In genomic region chr14:90416649-90417237, GRCh38 we compare ENCODE assay signal across 33 cellular contexts. TPM values are rescaled to one million over a fixed set of nuclear protein-coding genes. Genes with fewer than 3 reads are reported as not detected.
DNase-seq lines count a peak whose midpoint lies in the region; ATAC-seq, FAIRE-seq and TF ChIP-seq lines count a peak whose summit lies in the region.
"Had no signal": no experiment of that assay in that cellular context is flagged by ENCODE, and none has a peak within 500 bp of the region (broad histone marks: within the 10 kb centered on the region; RNA-seq: fewer than 3 reads in every experiment).

No MANE protein-coding gene starts in this region.

- H3K14ac ChIP-seq in IMR-90 (replicated peaks; ENCODE audit: low read depth, low read length): 0 out of 2 replicates have a peak overlapping the region, but pooled peaks have one; percentile 55
- H3K14ac ChIP-seq in H1 (ENCODE audit: insufficient read length): no peak overlapping the region

- H3K9me3 ChIP-seq in IMR-90 (ENCODE audit: control insufficient read depth, insufficient read depth, low read length) (no peaks in the 10 kb centered on the region), H1 (ENCODE audit: insufficient read depth in 2 of 2, low read depth in 1 of 2, low read length in 1 of 2) (0 out of 4 replicates have a peak, but pooled peaks cover 0 to 7% of the 10 kb centered on the region in 2 experiments), osteoblast (ENCODE audit: low read depth, low read length) (no peaks in the 10 kb centered on the region)
- H3K9me3 ChIP-seq: colonic mucosa, gastroesophageal sphincter, HAP-1, tibial artery had no signal

- no peak overlapping the region for H2BK120ac ChIP-seq in IMR-90 (ENCODE audit: low read depth, low read length)
- H2BK120ac ChIP-seq in H1 (replicated peaks; ENCODE audit: low read depth, low read length): no peak overlapping the region

- H2AFZ ChIP-seq in IMR-90 (replicated peaks; ENCODE audit: low read length, poor library complexity) (peak overlapping the region; percentile 53), H1 (ENCODE audit: low read length) (no peak overlapping the region), osteoblast (ENCODE audit: low read length) (peak overlapping the region; percentile 20)
- H2AFZ ChIP-seq: hepatocyte had no signal

- dilution Hi-C loops in IMR-90 (cut with HindIII; ENCODE audit: low sequenced_read_pairs, unreplicated experiment): no loop called here

- TF ChIP-seq EP300 in H1 (IDR thresholded peaks at IDR 0.05; ENCODE audit: borderline replicate concordance in 1 of 2, low read depth in 2 of 2, low read length in 2 of 2): no peak

- H3K36me3 ChIP-seq in IMR-90 (ENCODE audit: control insufficient read depth, insufficient read depth, low read length) (no peaks in the 10 kb centered on the region), H1 (ENCODE audit: control insufficient read depth in 2 of 4, insufficient read depth in 4 of 4, low read length in 3 of 4) (no peaks in the 10 kb centered on the region), osteoblast (ENCODE audit: insufficient read depth, low read length) (no peaks in the 10 kb centered on the region)
- H3K36me3 ChIP-seq: colonic mucosa, gastroesophageal sphincter, HAP-1, tibial artery had no signal

- H2AK5ac ChIP-seq in IMR-90 (ENCODE audit: low read depth, low read length): no peak overlapping the region
- no peak overlapping the region for H2AK5ac ChIP-seq in H1 (ENCODE audit: low read depth, low read length)

- no peaks in the 10 kb centered on the region for H3K9me3 Mint-ChIP-seq in activated T-helper 1 cell treated with anti-CD3 and anti-CD28 coated beads, Interleukin-12 subunit alpha, Interleukin-12 subunit beta, Interleukin-2, Interleukin-4 antibody, amounts not matched to agents 30 ng/mL and 10 ng/mL and 1 ng/mL, durations not matched to agents 14 hours and 24 hours and 36 hours
- H3K9me3 Mint-ChIP-seq: activated naive CD4-positive, alpha-beta T cell treated with anti-CD3 and anti-CD28 coated beads, Interleukin-2, amount 50 U/mL, for 72 hours; activated T-helper 17 cell treated with anti-CD3 and anti-CD28 coated beads, Interleukin-2, amount 50 U/mL, for 72 hours; stimulated activated naive CD8-positive, alpha-beta T cell treated with anti-CD3 and anti-CD28 coated beads, Interleukin-15, amount 100 ng/mL, for 72 hours; T-helper 1 cell treated with Interleukin-12 subunit alpha and Interleukin-12 subunit beta and Interleukin-4 antibody, amounts not matched to agents 30 μg/mL and 1 μg/mL, for 36 hours had no signal

- H3K56ac ChIP-seq in IMR-90 (ENCODE audit: extremely low read depth, insufficient read depth, low read length) (no peak overlapping the region), H1 (replicated peaks; ENCODE audit: insufficient read length, low read depth, low read length) (no peak overlapping the region)

- WGBS in IMR-90 (ENCODE audit: extremely low coverage in 2 of 2, insufficient read length in 1 of 2), 2 experiments: 60% methylated on average over 1 of the region's 9 CpGs; no CpG with 5 or more reads in 1 of the 2 experiments
- WGBS in H1 (ENCODE audit: extremely low coverage in 1 of 2, insufficient coverage in 1 of 2, insufficient read length in 1 of 2, insufficient replicate concordance in 2 of 2, low coverage in 1 of 2, low lambda C conversion rate in 2 of 2, missing lambda C conversion rate in 1 of 2), 2 experiments: 76% methylated on average over 9 of the region's 9 CpGs; no CpG with 5 or more reads in 1 of the 2 experiments

- H3K4me3 Mint-ChIP-seq in activated T-helper 1 cell treated with anti-CD3 and anti-CD28 coated beads, Interleukin-12 subunit alpha, Interleukin-12 subunit beta, Interleukin-2, Interleukin-4 antibody, amounts not matched to agents 30 ng/mL and 10 ng/mL and 1 ng/mL, durations not matched to agents 14 hours and 24 hours and 36 hours: no peak overlapping the region
- H3K4me3 Mint-ChIP-seq: activated T-helper 17 cell treated with anti-CD3 and anti-CD28 coated beads, Interleukin-2, amount 50 U/mL, for 72 hours; B cell; endodermal cell; naive B cell; stimulated activated naive CD8-positive, alpha-beta T cell treated with anti-CD3 and anti-CD28 coated beads, Interleukin-15, amount 100 ng/mL, for 72 hours; T-helper 1 cell treated with Interleukin-12 subunit alpha and Interleukin-12 subunit beta and Interleukin-4 antibody, amounts not matched to agents 30 μg/mL and 1 μg/mL, for 36 hours had no signal

- H2BK15ac ChIP-seq in IMR-90 (ENCODE audit: low read depth, low read length) (0 out of 3 replicates have a peak overlapping the region, but pooled peaks have one; percentile 13), H1 (ENCODE audit: low read length) (no peak overlapping the region)

- no peak overlapping the region for H4K8ac ChIP-seq in IMR-90 (ENCODE audit: low read depth in 2 of 2, low read length in 2 of 2)
- no peak overlapping the region for H4K8ac ChIP-seq in H1 (ENCODE audit: extremely low read depth, insufficient read depth, low read length)

- peaks cover 3% of the 10 kb centered on the region; the same call in 1 of the 2 replicates for H3K9me1 ChIP-seq in IMR-90 (ENCODE audit: insufficient read depth, low read length)

- no peaks in the 10 kb centered on the region for H3K79me1 ChIP-seq in IMR-90 (ENCODE audit: low read depth in 1 of 2, low read length in 2 of 2)
- no peaks in the 10 kb centered on the region for H3K79me1 ChIP-seq in H1 (ENCODE audit: low read depth, low read length)

- DNase-seq in NCI-H2227 (lab: John Stamatoyannopoulos, UW; ENCODE audit: unreplicated experiment) (peak; percentile 26), NCI-H2227 treated with DMSO at 0.1 percent for 48 hours (lab: John Stamatoyannopoulos, UW) (no peak), IMR-90 (no peak), H1 (ENCODE audit: low read depth in 1 of 2, low spot score in 2 of 2) (no peak), osteoblast (ENCODE audit: insufficient read length, low spot score, missing footprints) (no peak), amniotic stem cell (lab: John Stamatoyannopoulos, UW) (no peak)
- DNase-seq in activated T-helper 1 cell treated with anti-CD3 and anti-CD28 coated beads, Interleukin-12 subunit alpha, Interleukin-12 subunit beta, Interleukin-2, Interleukin-4 antibody, amounts not matched to agents 30 ng/mL and 10 ng/mL and 1 ng/mL, durations not matched to agents 14 hours and 24 hours and 36 hours (ENCODE audit: low spot score): no peak
- DNase-seq: activated CD4-positive, alpha-beta T cell treated with anti-CD3 and anti-CD28 coated beads, Interleukin-2, amount 50 U/mL, for 48 hours; anterior cingulate cortex; colonic mucosa; endodermal cell; left colon; mesendoderm; naive B cell; NCI-H146; NCI-H526 treated with DMSO at 0.1 percent for 48 hours; occipital lobe; stimulated activated CD8-positive, alpha-beta memory T cell treated with anti-CD3 and anti-CD28 coated beads, Interleukin-4, amount 100 ng/mL, for 48 hours; stimulated activated naive CD8-positive, alpha-beta T cell treated with anti-CD3 and anti-CD28 coated beads, Interleukin-15, amount 100 ng/mL, for 72 hours; tibial artery had no signal

- ATAC-seq in IMR-90 (ENCODE audit: low read depth) (no peak), HG02642 (IDR thresholded peaks at IDR 0.05; ENCODE audit: poor library complexity, unreplicated experiment) (no peak)
- ATAC-seq: A549; activated CD4-positive, CD25-positive, alpha-beta regulatory T cell treated with anti-CD3 and anti-CD28 coated beads, Interleukin-2, amount 50 U/mL, for 24 hours; activated naive CD4-positive, alpha-beta T cell treated with anti-CD3 and anti-CD28 coated beads, Interleukin-2, amount 50 U/mL, for 72 hours; activated T-helper 17 cell treated with anti-CD3 and anti-CD28 coated beads, Interleukin-2, amount 50 U/mL, for 72 hours; gastroesophageal sphincter; left colon; stimulated activated naive CD8-positive, alpha-beta T cell treated with anti-CD3 and anti-CD28 coated beads, Interleukin-15, amount 100 ng/mL, for 72 hours had no signal

- in situ Hi-C loops in IMR-90 (cut with MboI; ENCODE audit: low sequenced_read_pairs): no loop called here

- no peaks in the 10 kb centered on the region for H3K23me2 ChIP-seq in H1 (ENCODE audit: low read depth, low read length)

- TF ChIP-seq RAD21 in IMR-90 (IDR thresholded peaks at IDR 0.05; ENCODE audit: low read length): no peak
- no peak for TF ChIP-seq RAD21 in H1 (IDR thresholded peaks at IDR 0.05 in 1 of 2, conservative IDR thresholded peaks at IDR 0.05 in 1 of 2; ENCODE audit: low read depth in 2 of 2, low read length in 2 of 2)

- no peak overlapping the region for H2BK20ac ChIP-seq in IMR-90 (ENCODE audit: low read depth, low read length)
- no peak overlapping the region for H2BK20ac ChIP-seq in H1 (ENCODE audit: low read length)

- CTCF ChIA-PET in IMR-90 (lab: Yijun Ruan, JAX) (interaction anchor here (0.5 to 1.8 kb wide), 3 partner anchors 17 to 264 kb away, joined by 3 to 7 read pairs (median 4); no protein-coding TSS in a partner anchor), H1 (lab: Charles Lee; ENCODE audit: partially characterized antibody) (interaction anchor here (0.8 to 2.3 kb wide), 8 partner anchors 10 to 341 kb away, joined by 3 to 11 read pairs (median 4); no protein-coding TSS in a partner anchor)

- no peak overlapping the region for H3K4me3 ChIP-seq in IMR-90 (ENCODE audit: insufficient read depth, low read depth, low read length)
- H3K4me3 ChIP-seq in H1 (ENCODE audit: extremely low read depth in 1 of 4, insufficient read depth in 2 of 4, low read depth in 3 of 4, low read length in 4 of 4): no peak overlapping the region
- no peak overlapping the region for H3K4me3 ChIP-seq in osteoblast (ENCODE audit: insufficient read depth, low read length)
- H3K4me3 ChIP-seq: A549, colonic mucosa, gastroesophageal sphincter, HAP-1, hepatocyte, SK-N-MC, skin epidermis, tibial artery had no signal

- intact Hi-C loops in IMR-90 (cut with micrococcal nuclease): no loop called here
- intact Hi-C loops in activated T-helper 1 cell treated with anti-CD3 and anti-CD28 coated beads, Interleukin-12 subunit alpha, Interleukin-12 subunit beta, Interleukin-2, Interleukin-4 antibody, amounts not matched to agents 30 ng/mL and 10 ng/mL and 1 ng/mL, durations not matched to agents 14 hours and 24 hours and 36 hours (cut with micrococcal nuclease): no loop called here

- H3K18ac ChIP-seq in IMR-90 (ENCODE audit: low read depth, low read length) (no peak overlapping the region), H1 (ENCODE audit: extremely low read depth, low read length) (no peak overlapping the region)

- H3K4me2 ChIP-seq in IMR-90 (ENCODE audit: low read depth, low read length): no peak overlapping the region
- H3K4me2 ChIP-seq in H1 (ENCODE audit: insufficient read depth in 1 of 2, low read depth in 2 of 2, low read length in 2 of 2): no peak overlapping the region
- peak overlapping the region; percentile 11 for H3K4me2 ChIP-seq in osteoblast (ENCODE audit: insufficient read depth, low read length)
- H3K4me2 ChIP-seq: A549, hepatocyte had no signal

- TF ChIP-seq POLR2A in IMR-90 (IDR thresholded peaks at IDR 0.05; ENCODE audit: low read depth, low read length): no peak
- TF ChIP-seq POLR2A in H1 (IDR thresholded peaks at IDR 0.05; ENCODE audit: control extremely low read depth in 1 of 2, low read depth in 2 of 2, low read length in 2 of 2): no peak

- H3K27me3 Mint-ChIP-seq in activated T-helper 1 cell treated with anti-CD3 and anti-CD28 coated beads, Interleukin-12 subunit alpha, Interleukin-12 subunit beta, Interleukin-2, Interleukin-4 antibody, amounts not matched to agents 30 ng/mL and 10 ng/mL and 1 ng/mL, durations not matched to agents 14 hours and 24 hours and 36 hours (ENCODE audit: insufficient read depth): peaks cover 5% of the 10 kb centered on the region
- H3K27me3 Mint-ChIP-seq: activated T-helper 17 cell treated with anti-CD3 and anti-CD28 coated beads, Interleukin-2, amount 50 U/mL, for 72 hours; naive B cell; stimulated activated naive CD8-positive, alpha-beta T cell treated with anti-CD3 and anti-CD28 coated beads, Interleukin-15, amount 100 ng/mL, for 72 hours had no signal

- TF ChIP-seq CTCF in IMR-90 (conservative IDR thresholded peaks at IDR 0.05; ENCODE audit: low read depth, low read length): no peak
- no peak for TF ChIP-seq CTCF in H1 (IDR thresholded peaks at IDR 0.05; ENCODE audit: control extremely low read depth in 1 of 3, insufficient read depth in 1 of 3, low read depth in 1 of 3, low read length in 3 of 3)
- no peak for TF ChIP-seq CTCF in osteoblast (IDR thresholded peaks at IDR 0.05; ENCODE audit: extremely low read depth, low read depth, low read length)

- 0 out of 2 replicates have a peak overlapping the region, but pooled peaks have one; percentile 43 for H3K23ac ChIP-seq in IMR-90 (ENCODE audit: low read depth, low read length)
- H3K23ac ChIP-seq in H1 (ENCODE audit: insufficient read length): no peak overlapping the region

- H3K4ac ChIP-seq in IMR-90 (ENCODE audit: low read depth, low read length) (no peak overlapping the region), H1 (replicated peaks; ENCODE audit: insufficient read length, low read depth, low read length) (no peak overlapping the region)

- 0 out of 2 replicates have a peak overlapping the region, but pooled peaks have one; percentile 52 for H2BK12ac ChIP-seq in H1 (ENCODE audit: low read depth, low read length)

- H3K4me1 ChIP-seq in IMR-90 (ENCODE audit: control insufficient read depth, insufficient read depth, low read length) (no peaks in the 10 kb centered on the region), H1 (replicated peaks in 1 of 4; ENCODE audit: control insufficient read depth in 3 of 4, insufficient read depth in 4 of 4, low read length in 3 of 4) (no peaks in the 10 kb centered on the region), osteoblast (ENCODE audit: insufficient read depth, low read length) (peaks cover 9% of the 10 kb centered on the region)
- H3K4me1 ChIP-seq: colonic mucosa, HAP-1 had no signal

- no peak overlapping the region for H4K91ac ChIP-seq in IMR-90 (ENCODE audit: insufficient read depth, low read depth, low read length)
- H4K91ac ChIP-seq in H1 (replicated peaks; ENCODE audit: insufficient read length, low read length): no peak overlapping the region

- no TSS peak for BruUV-seq in IMR-90 (replicated peaks; lab: Mats Ljungman, UMichigan)

- H3K79me2 ChIP-seq in H1 (ENCODE audit: control insufficient read depth in 1 of 2, insufficient read depth in 2 of 2, low read length in 2 of 2) (no peaks in the 10 kb centered on the region), osteoblast (ENCODE audit: insufficient read depth, low read length) (no peaks in the 10 kb centered on the region)
- H3K79me2 ChIP-seq: hepatocyte had no signal

- H3K27me3 ChIP-seq in IMR-90 (ENCODE audit: control insufficient read depth, insufficient read depth, low read length) (no peaks in the 10 kb centered on the region), H1 (replicated peaks in 1 of 4; ENCODE audit: control insufficient read depth in 3 of 4, extremely low read depth in 1 of 4, insufficient read depth in 3 of 4, low read length in 3 of 4) (no peaks in the 10 kb centered on the region), osteoblast (ENCODE audit: insufficient read depth, low read length) (no peaks in the 10 kb centered on the region)
- H3K27me3 ChIP-seq: colonic mucosa, gastroesophageal sphincter, hepatocyte, tibial artery had no signal

- H3K27ac Mint-ChIP-seq in activated T-helper 1 cell treated with anti-CD3 and anti-CD28 coated beads, Interleukin-12 subunit alpha, Interleukin-12 subunit beta, Interleukin-2, Interleukin-4 antibody, amounts not matched to agents 30 ng/mL and 10 ng/mL and 1 ng/mL, durations not matched to agents 14 hours and 24 hours and 36 hours: no peak overlapping the region
- H3K27ac Mint-ChIP-seq: activated naive CD4-positive, alpha-beta T cell treated with anti-CD3 and anti-CD28 coated beads, Interleukin-2, amount 50 U/mL, for 72 hours; activated T-helper 17 cell treated with anti-CD3 and anti-CD28 coated beads, Interleukin-2, amount 50 U/mL, for 72 hours; B cell; endodermal cell; stimulated activated naive CD8-positive, alpha-beta T cell treated with anti-CD3 and anti-CD28 coated beads, Interleukin-15, amount 100 ng/mL, for 72 hours; T-helper 1 cell treated with Interleukin-12 subunit alpha and Interleukin-12 subunit beta and Interleukin-4 antibody, amounts not matched to agents 30 μg/mL and 1 μg/mL, for 36 hours had no signal

- no peaks in the 10 kb centered on the region for H3K4me1 Mint-ChIP-seq in activated T-helper 1 cell treated with anti-CD3 and anti-CD28 coated beads, Interleukin-12 subunit alpha, Interleukin-12 subunit beta, Interleukin-2, Interleukin-4 antibody, amounts not matched to agents 30 ng/mL and 10 ng/mL and 1 ng/mL, durations not matched to agents 14 hours and 24 hours and 36 hours (ENCODE audit: low read depth)
- H3K4me1 Mint-ChIP-seq: activated T-helper 17 cell treated with anti-CD3 and anti-CD28 coated beads, Interleukin-2, amount 50 U/mL, for 72 hours; B cell; endodermal cell; naive B cell had no signal

- H2AK9ac ChIP-seq in IMR-90 (replicated peaks; ENCODE audit: low read depth, low read length, poor library complexity): no peak overlapping the region

- no peak overlapping the region for H2BK5ac ChIP-seq in IMR-90 (ENCODE audit: low read depth, low read length, poor library complexity, severe bottlenecking)
- no peak overlapping the region for H2BK5ac ChIP-seq in H1 (ENCODE audit: low read depth, low read length)

- no peaks in the 10 kb centered on the region for H3K36me3 Mint-ChIP-seq in activated T-helper 1 cell treated with anti-CD3 and anti-CD28 coated beads, Interleukin-12 subunit alpha, Interleukin-12 subunit beta, Interleukin-2, Interleukin-4 antibody, amounts not matched to agents 30 ng/mL and 10 ng/mL and 1 ng/mL, durations not matched to agents 14 hours and 24 hours and 36 hours (ENCODE audit: low read depth)
- H3K36me3 Mint-ChIP-seq: activated naive CD4-positive, alpha-beta T cell treated with anti-CD3 and anti-CD28 coated beads, Interleukin-2, amount 50 U/mL, for 72 hours had no signal

- FAIRE-seq in H1 (lab: Jason Lieb, UNC): no peak
- FAIRE-seq: A549, G401.6 had no signal

- POLR2A ChIA-PET in IMR-90 (lab: Charles Lee; ENCODE audit: unreplicated experiment) (no interaction called here), H1 (lab: Charles Lee; ENCODE audit: partially characterized antibody) (interaction anchor here (1.0 to 1.3 kb wide), 2 partner anchors 18 to 25 kb away, joined by 3 read pairs; no protein-coding TSS in a partner anchor)

- H4K20me1 ChIP-seq in IMR-90 (ENCODE audit: insufficient read depth, low read length) (no peaks in the 10 kb centered on the region), H1 (replicated peaks in 1 of 2; ENCODE audit: control insufficient read depth in 1 of 2, insufficient read depth in 2 of 2, low read length in 2 of 2) (no peaks in the 10 kb centered on the region), osteoblast (ENCODE audit: insufficient read depth, low read length) (no peaks in the 10 kb centered on the region)

- H4K5ac ChIP-seq in IMR-90 (ENCODE audit: low read depth, low read length): no peak overlapping the region
- H4K5ac ChIP-seq in H1 (ENCODE audit: insufficient read length, low read depth, low read length): no peak overlapping the region

- H3K9ac ChIP-seq in IMR-90 (ENCODE audit: low read depth, low read length): no peak overlapping the region
- peak overlapping the region in 1 of 4 experiments; percentile 8; a peak in 1 of 7 replicates for H3K9ac ChIP-seq in H1 (replicated peaks in 1 of 4; ENCODE audit: extremely low read depth in 1 of 4, low read depth in 3 of 4, low read length in 3 of 4)

- H3K27ac ChIP-seq in IMR-90 (ENCODE audit: insufficient read depth, low read length) (no peak overlapping the region), H1 (ENCODE audit: low read depth, low read length) (no peak overlapping the region), osteoblast (ENCODE audit: low read depth, low read length) (no peak overlapping the region)
- H3K27ac ChIP-seq: A549, colonic mucosa, gastroesophageal sphincter, hepatocyte, SK-N-MC, skin epidermis, tibial artery had no signal

RNA-seq across cellular contexts. Expression of gene CALM1, which starts 19.9 kb away (rescaled TPM):
- total RNA-seq in IMR-90 (2012; rRNA removed) (72.9 and 206 TPM in 2 replicates), osteoblast (227 and 313 TPM in 2 replicates)
- polyA plus RNA-seq in IMR-90 (2012; rRNA removed) (188 and 231 TPM in 2 replicates), H1 (2011; rRNA removed) (279 and 285 TPM in 2 replicates)
- 282 and 543 TPM in 2 replicates for polyA plus RNA-seq in IMR-90 (2012; cell fraction: cytosol; rRNA removed)
- polyA plus RNA-seq in IMR-90 (2012; cell fraction: nucleus; rRNA removed; ENCODE audit: low replicate concordance): 112 and 173 TPM in 2 replicates
- 398 and 422 TPM in 2 replicates for total RNA-seq in H1 (2021; fragmentation: NEBNext Ultra II Directional; extraction: Animal tissue kit (Norgen Biotek cat#: 25700))
- 386 TPM for polyA plus RNA-seq in H1 (2011; cell fraction: cytosol; rRNA removed)
- 172 TPM for polyA plus RNA-seq in H1 (2011; cell fraction: nucleus; rRNA removed)
- polyA plus RNA-seq in H1 (2012, experiment 1 of 2): 280 to 423 TPM (median 293 TPM) in 4 replicates
- polyA plus RNA-seq in H1 (2012, experiment 2 of 2): 59.7 TPM
- 408 TPM for polyA plus RNA-seq in H1 (2013, experiment 1 of 2)
- polyA plus RNA-seq in H1 (2013, experiment 2 of 2): 425 TPM
- 201 and 209 TPM in 2 replicates for polyA minus RNA-seq in H1 (2011; rRNA and poly(A)+ RNA removed)
- 260 TPM for polyA minus RNA-seq in H1 (2011; cell fraction: cytosol; rRNA and poly(A)+ RNA removed)
- 276 TPM for polyA minus RNA-seq in H1 (2011; cell fraction: nucleus; rRNA and poly(A)+ RNA removed)
- 513 and 521 TPM in 2 replicates for total RNA-seq in activated T-helper 1 cell treated with anti-CD3 and anti-CD28 coated beads, Interleukin-12 subunit alpha, Interleukin-12 subunit beta, Interleukin-2, Interleukin-4 antibody, amounts not matched to agents 30 ng/mL and 10 ng/mL and 1 ng/mL, durations not matched to agents 14 hours and 24 hours and 36 hours
